In genomic region chr12:48934312-48934706, GRCh38 we compare ENCODE assay signal across 1 cellular context.
TF ChIP-seq lines count a peak whose summit lies in the region.

No MANE protein-coding gene starts in this region.

TF ChIP-seq in H1, 55 proteins besides CTCF, POLR2A, EP300 and RAD21:
- TF ChIP-seq GTF2F1 (IDR thresholded peaks at IDR 0.05; ENCODE audit: borderline replicate concordance, low read depth, low read length) (no peak), CHD1 (IDR thresholded peaks at IDR 0.05; ENCODE audit: low read depth, low read length) (no peak)
